ENCODE assay signal across 9 cellular contexts in the genomic region with DNA sequence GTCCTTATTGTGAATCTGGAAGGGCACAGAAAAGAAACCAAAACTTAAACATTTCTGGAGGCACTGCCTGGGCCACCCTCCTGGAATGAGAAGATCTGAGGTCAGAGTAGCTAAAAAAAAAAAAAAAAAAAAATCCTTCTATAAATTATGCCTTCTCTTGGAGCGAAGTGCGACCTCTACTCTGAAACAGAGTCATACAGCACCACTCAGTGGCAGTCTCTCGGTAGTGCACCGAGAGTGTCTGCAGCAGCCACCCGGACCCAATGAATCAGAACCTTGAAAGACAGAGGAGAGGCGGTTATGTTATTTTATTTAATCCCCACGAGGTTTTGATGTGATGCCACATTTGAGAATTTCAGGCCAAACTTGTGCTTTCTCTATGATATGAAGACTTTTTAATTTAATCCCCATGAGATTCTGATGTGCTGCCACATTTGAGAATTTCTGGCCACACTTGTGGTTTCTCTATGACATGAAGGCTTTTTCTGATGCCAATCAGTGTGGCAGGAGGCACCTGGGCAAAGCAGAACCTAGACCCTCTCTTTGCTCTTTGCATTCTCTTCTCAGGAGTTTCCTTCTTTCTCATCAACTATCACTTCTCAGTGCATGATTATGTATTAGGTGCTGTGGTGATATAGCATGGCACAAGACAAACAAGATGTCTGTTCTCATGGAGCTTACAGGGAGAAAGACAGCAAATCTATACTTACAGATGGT. TPM values are rescaled to one million over a fixed set of nuclear protein-coding genes. Genes with fewer than 3 reads are reported as not detected.
A peak's percentile ranks its signal among the peaks of the same experiment; 100 is the strongest.
DNase-seq lines count a peak whose midpoint lies in the region; ATAC-seq and TF ChIP-seq lines count a peak whose summit lies in the region.
"Had no signal": no experiment of that assay in that cellular context is flagged by ENCODE, and none has a peak within 500 bp of the region (broad histone marks: within the 10 kb centered on the region; RNA-seq: fewer than 3 reads in every experiment).

No MANE protein-coding gene starts in this region.

- peak overlapping the region; percentile 52 for H3K9ac ChIP-seq in OCI-LY3 (ENCODE audit: low read length)

- no peaks in the 10 kb centered on the region for H3K4me1 Mint-ChIP-seq in activated naive CD4-positive, alpha-beta T cell treated with anti-CD3 and anti-CD28 coated beads for 36 hours (ENCODE audit: low read depth)

- CTCF ChIA-PET in activated naive CD4-positive, alpha-beta T cell treated with anti-CD3 and anti-CD28 coated beads for 36 hours (lab: Charles Lee): interaction anchor here (0.6 to 3.8 kb wide), 23 partner anchors 11 to 568 kb away, joined by 3 to 20 read pairs (median 3); no protein-coding TSS in a partner anchor

- no peaks in the 10 kb centered on the region for H3K27me3 Mint-ChIP-seq in activated naive CD4-positive, alpha-beta T cell treated with anti-CD3 and anti-CD28 coated beads for 36 hours (ENCODE audit: low read depth)

- no peak overlapping the region for H2AFZ ChIP-seq in OCI-LY3 (ENCODE audit: low read depth, low read length)

- no peaks in the 10 kb centered on the region for H3K36me3 Mint-ChIP-seq in activated naive CD4-positive, alpha-beta T cell treated with anti-CD3 and anti-CD28 coated beads for 36 hours (ENCODE audit: low read depth)

- no peaks in the 10 kb centered on the region for H4K20me1 ChIP-seq in OCI-LY3 (ENCODE audit: insufficient read depth, low read length)

- H3K4me2 ChIP-seq in OCI-LY3 (ENCODE audit: low read length): peak overlapping the region; percentile 79

- TF ChIP-seq CTCF in OCI-LY3 (IDR thresholded peaks at IDR 0.05; ENCODE audit: low read depth, low read length): peak; percentile 81

- peaks cover 54% of the 10 kb centered on the region for H3K4me1 ChIP-seq in OCI-LY3 (ENCODE audit: low read length)

- H3K27me3 ChIP-seq in OCI-LY3 (ENCODE audit: low read depth, low read length): no peaks in the 10 kb centered on the region

- no peak overlapping the region for H3K4me3 Mint-ChIP-seq in activated naive CD4-positive, alpha-beta T cell treated with anti-CD3 and anti-CD28 coated beads for 36 hours

- intact Hi-C loops in activated naive CD4-positive, alpha-beta T cell treated with anti-CD3 and anti-CD28 coated beads for 36 hours (cut with micrococcal nuclease): loop anchor here (1.0 to 2.0 kb wide), 3 partner anchors 52 to 220 kb away; no protein-coding TSS in a partner anchor
- intact Hi-C loops in head of caudate nucleus (cut with DNase I): loop anchor here (5.0 kb wide), 1 partner anchor 220 kb away; no protein-coding TSS in a partner anchor

- no peaks in the 10 kb centered on the region for H3K79me2 ChIP-seq in OCI-LY3 (ENCODE audit: low read length)

- H3K36me3 ChIP-seq in OCI-LY3 (replicated peaks; ENCODE audit: low read depth, low read length): peaks cover 17% of the 10 kb centered on the region

- DNase-seq in DMS53 (lab: John Stamatoyannopoulos, UW): peak; percentile 82
- peak; percentile 72 for DNase-seq in activated naive CD4-positive, alpha-beta T cell treated with anti-CD3 and anti-CD28 coated beads for 36 hours
- peak; percentile 14 to 85 (median 64) for DNase-seq in head of caudate nucleus
- DNase-seq in pulmonary artery endothelial cell (ENCODE audit: low read depth, low spot score): peak; percentile 3
- DNase-seq in OCI-M2 (lab: John Stamatoyannopoulos, UW; ENCODE audit: unreplicated experiment): no peak

- ATAC-seq in HG03175 (IDR thresholded peaks at IDR 0.05; ENCODE audit: unreplicated experiment): peak; percentile 57
- ATAC-seq in GM19397 (IDR thresholded peaks at IDR 0.05; ENCODE audit: unreplicated experiment): no peak

- peak overlapping the region; percentile 76 for H3K27ac ChIP-seq in OCI-LY3 (ENCODE audit: low read length)

- peaks cover 16% of the 10 kb centered on the region; the same call in 1 of the 2 replicates for H3K9me3 ChIP-seq in OCI-LY3 (ENCODE audit: insufficient read depth, low read length)

- no peak overlapping the region for H3K27ac Mint-ChIP-seq in activated naive CD4-positive, alpha-beta T cell treated with anti-CD3 and anti-CD28 coated beads for 36 hours

- no peaks in the 10 kb centered on the region for H3K9me3 Mint-ChIP-seq in activated naive CD4-positive, alpha-beta T cell treated with anti-CD3 and anti-CD28 coated beads for 36 hours

- peak overlapping the region; percentile 61 for H3K4me3 ChIP-seq in OCI-LY3 (ENCODE audit: low read length)

RNA-seq across cellular contexts. Expression of a gene that starts 5.6 kb away (rescaled TPM):
- not detected for total RNA-seq in activated naive CD4-positive, alpha-beta T cell treated with anti-CD3 and anti-CD28 coated beads for 36 hours
- total RNA-seq in pulmonary artery endothelial cell: not detected in 2 replicates
- total RNA-seq: T-helper 2 cell treated with Interferon-gamma antibody and Interleukin-4, amounts not matched to agents 100 ng/mL and 5 ng/mL, for 36 hours had no signal
